ENCODE assay signal across 18 cellular contexts in genomic region chr2:85666016-85666415, GRCh38. TPM values are rescaled to one million over a fixed set of nuclear protein-coding genes. Genes with fewer than 3 reads are reported as not detected.
"Had no signal": no experiment of that assay in that cellular context is flagged by ENCODE, and none has a peak within 500 bp of the region (broad histone marks: within the 10 kb centered on the region; RNA-seq: fewer than 3 reads in every experiment).

No MANE protein-coding gene starts in this region.

- H3K27ac Mint-ChIP-seq: activated CD4-positive, alpha-beta T cell treated with anti-CD3 and anti-CD28 coated beads, Interleukin-2, amount 10 ng/mL, durations not matched to agents 24 days and 14 days; activated naive CD8-positive, alpha-beta T cell treated with anti-CD3 and anti-CD28 coated beads for 36 hours; activated T-cell treated with anti-CD3 and anti-CD28 coated beads, Interleukin-2, amount 50 U/mL, for 72 hours had no signal

- FAIRE-seq: endometrium had no signal

- H3K4me1 Mint-ChIP-seq: activated naive CD8-positive, alpha-beta T cell treated with anti-CD3 and anti-CD28 coated beads for 36 hours had no signal

- H3K36me3 ChIP-seq: breast epithelium, ovary had no signal

- H3K9me3 Mint-ChIP-seq: activated CD4-positive, alpha-beta T cell treated with anti-CD3 and anti-CD28 coated beads, Interleukin-2, amount 10 ng/mL, durations not matched to agents 24 days and 14 days; activated naive CD8-positive, alpha-beta T cell treated with anti-CD3 and anti-CD28 coated beads for 36 hours; activated T-cell treated with anti-CD3 and anti-CD28 coated beads, Interleukin-2, amount 50 U/mL, for 72 hours had no signal

- H3K9me3 ChIP-seq: breast epithelium, ovary, stomach, testis had no signal

- H3K27ac ChIP-seq: breast epithelium, hepatocyte, ovary, stomach, testis had no signal

- H3K36me3 Mint-ChIP-seq: activated naive CD8-positive, alpha-beta T cell treated with anti-CD3 and anti-CD28 coated beads for 36 hours had no signal

- H3K27me3 ChIP-seq: breast epithelium, hepatocyte, ovary, stomach, testis had no signal

- H3K4me1 ChIP-seq: breast epithelium had no signal

- H3K4me3 Mint-ChIP-seq: activated CD4-positive, alpha-beta T cell treated with anti-CD3 and anti-CD28 coated beads, Interleukin-2, amount 10 ng/mL, durations not matched to agents 24 days and 14 days; activated naive CD8-positive, alpha-beta T cell treated with anti-CD3 and anti-CD28 coated beads for 36 hours; activated T-cell treated with anti-CD3 and anti-CD28 coated beads, Interleukin-2, amount 50 U/mL, for 72 hours had no signal

- ATAC-seq: activated T-cell treated with anti-CD3 and anti-CD28 coated beads, Interleukin-2, amount 50 U/mL, for 72 hours; esophagus mucosa had no signal

- H3K4me3 ChIP-seq: breast epithelium, hepatocyte, ovary, stomach, testis had no signal

- H3K27me3 Mint-ChIP-seq: activated CD4-positive, alpha-beta T cell treated with anti-CD3 and anti-CD28 coated beads, Interleukin-2, amount 10 ng/mL, durations not matched to agents 24 days and 14 days; activated naive CD8-positive, alpha-beta T cell treated with anti-CD3 and anti-CD28 coated beads for 36 hours had no signal

- DNase-seq: activated CD4-positive, alpha-beta T cell treated with anti-CD3 and anti-CD28 coated beads, Interleukin-2, amount 10 ng/mL, durations not matched to agents 24 days and 14 days; activated CD4-positive, CD25-positive, alpha-beta regulatory T cell; activated CD8-positive, alpha-beta memory T cell treated with anti-CD3 and anti-CD28 coated beads, Interleukin-2, amount 50 U/mL, for 48 hours; activated gamma-delta T cell; activated naive CD8-positive, alpha-beta T cell treated with anti-CD3 and anti-CD28 coated beads for 36 hours; activated T-cell treated with anti-CD3 and anti-CD28 coated beads, Interleukin-2, amount 50 U/mL, for 72 hours; islet precursor cell; ovary; stimulated activated CD4-positive, alpha-beta T cell treated with anti-CD3 and anti-CD28 coated beads, Interleukin-1b, Interleukin-23, amount 100 ng/mL, for 48 hours; stomach; testis had no signal

RNA-seq across cellular contexts. Expression of gene SFTPB, which starts 2.0 kb away (rescaled TPM):
- total RNA-seq: activated CD4-positive, alpha-beta T cell treated with anti-CD3 and anti-CD28 coated beads, Interleukin-2, amount 10 ng/mL, durations not matched to agents 24 days and 14 days; activated naive CD8-positive, alpha-beta T cell treated with anti-CD3 and anti-CD28 coated beads for 36 hours; activated T-cell treated with anti-CD3 and anti-CD28 coated beads, Interleukin-2, amount 50 U/mL, for 72 hours; glomerular endothelial cell; urinary bladder had no signal
- polyA plus RNA-seq: neural cell, urinary bladder had no signal

RNA-seq across cellular contexts. Expression of gene GNLY, which starts 28.1 kb away (rescaled TPM):
- total RNA-seq: glomerular endothelial cell, hepatocyte, urinary bladder had no signal
- polyA plus RNA-seq: hepatocyte, neural cell had no signal
